In genomic region chr3:193905541-193905940, GRCh38 we compare ENCODE assay signal across 22 cellular contexts.
"Had no signal": no experiment of that assay in that cellular context is flagged by ENCODE, and none has a peak within 500 bp of the region (broad histone marks: within the 10 kb centered on the region; RNA-seq: fewer than 3 reads in every experiment).

No MANE protein-coding gene starts in this region.

- H3K27me3 ChIP-seq: cardiac muscle cell, Peyer's patch, SJSA1 had no signal

- H3K27me3 Mint-ChIP-seq: activated naive CD8-positive, alpha-beta T cell treated with anti-CD3 and anti-CD28 coated beads, Interleukin-2, amount 50 U/mL, for 24 hours had no signal

- H3K9me3 ChIP-seq: SJSA1 had no signal

- H3K4me1 ChIP-seq: SJSA1 had no signal

- H3K27ac Mint-ChIP-seq: activated CD4-positive, alpha-beta T cell treated with anti-CD3 and anti-CD28 coated beads, Interleukin-2, amount 10 ng/mL, durations not matched to agents 24 days and 14 days; activated naive CD4-positive, alpha-beta T cell treated with anti-CD3 and anti-CD28 coated beads, Interleukin-2, amount 50 U/mL, for 72 hours; activated naive CD8-positive, alpha-beta T cell treated with anti-CD3 and anti-CD28 coated beads, Interleukin-2, amount 50 U/mL, for 24 hours; T-helper 17 cell; WTC11 had no signal

- H3K27ac ChIP-seq: brain microvascular endothelial cell, cardiac muscle cell, SJSA1 had no signal

- H3K4me1 Mint-ChIP-seq: activated CD4-positive, alpha-beta T cell treated with anti-CD3 and anti-CD28 coated beads, Interleukin-2, amount 10 ng/mL, durations not matched to agents 24 days and 14 days had no signal

- H3K4me3 Mint-ChIP-seq: activated CD4-positive, alpha-beta T cell treated with anti-CD3 and anti-CD28 coated beads, Interleukin-2, amount 10 ng/mL, durations not matched to agents 24 days and 14 days; activated naive CD8-positive, alpha-beta T cell treated with anti-CD3 and anti-CD28 coated beads, Interleukin-2, amount 50 U/mL, for 24 hours; activated T-cell treated with anti-CD3 and anti-CD28 coated beads, Interleukin-2, amount 50 U/mL, for 4 hours; T-helper 17 cell; WTC11 had no signal

- DNase-seq: activated CD4-positive, alpha-beta T cell treated with anti-CD3 and anti-CD28 coated beads, Interleukin-2, amount 10 ng/mL, durations not matched to agents 24 days and 14 days; activated CD4-positive, alpha-beta T cell treated with anti-CD3 and anti-CD28 coated beads, Interleukin-2, amount 50 U/mL, for 48 hours; activated CD4-positive, CD25-positive, alpha-beta regulatory T cell treated with anti-CD3 and anti-CD28 coated beads, Interleukin-2, amount 50 U/mL, for 72 hours; activated effector memory CD4-positive, alpha-beta T cell treated with anti-CD3 and anti-CD28 coated beads, Interleukin-2, amount 50 U/mL, for 16 hours; activated naive CD4-positive, alpha-beta T cell treated with Interleukin-2 at 50 U/mL for 16 hours; activated naive CD8-positive, alpha-beta T cell treated with anti-CD3 and anti-CD28 coated beads, Interleukin-2, amount 50 U/mL, for 24 hours; activated T-cell treated with anti-CD3 and anti-CD28 coated beads, Interleukin-2, amount 50 U/mL, for 4 hours; brain microvascular endothelial cell; Karpas-422; NCI-H1417; NCI-H1930; NCI-H345; NCI-H510A treated with DMSO at 0.1 percent for 48 hours; NCI-H69; Peyer's patch; SHP77; T-helper 17 cell; T-helper 9 cell had no signal

- ATAC-seq: activated naive CD4-positive, alpha-beta T cell treated with anti-CD3 and anti-CD28 coated beads, Interleukin-2, amount 50 U/mL, for 72 hours; activated naive CD8-positive, alpha-beta T cell treated with anti-CD3 and anti-CD28 coated beads, Interleukin-2, amount 50 U/mL, for 24 hours; activated T-cell treated with anti-CD3 and anti-CD28 coated beads, Interleukin-2, amount 50 U/mL, for 4 hours; T-helper 17 cell; WTC11 had no signal

- H3K36me3 ChIP-seq: brain microvascular endothelial cell, cardiac muscle cell, Peyer's patch, SJSA1 had no signal

- H3K4me3 ChIP-seq: cardiac muscle cell, Peyer's patch, SJSA1 had no signal
